Comparison of ENCODE assay signal across 8 cellular contexts in genomic region chr4:99946346-99947189, GRCh38. TPM values are rescaled to one million over a fixed set of nuclear protein-coding genes. Genes with fewer than 3 reads are reported as not detected.
DNase-seq lines count a peak whose midpoint lies in the region; ATAC-seq and TF ChIP-seq lines count a peak whose summit lies in the region.

Gene DNAJB14, minus strand, starts transcription at chr4:99946618. Its CDS starts 47 bp downstream, at chr4:99946571.

- H3K9ac ChIP-seq in OCI-LY3 (ENCODE audit: low read length) (peak within 1 kb of the TSS; percentile 93), mucosa of rectum (ENCODE audit: low read depth in 1 of 2, low read length in 2 of 2) (peak within 1 kb of the TSS; percentile 80 to 96)

- H3K27me3 Mint-ChIP-seq in CD4-positive, CD25-positive, alpha-beta regulatory T cell: peaks cover 5% of the 10 kb centered on the region

- peaks cover 21% of the 10 kb centered on the region for H3K36me3 Mint-ChIP-seq in CD4-positive, CD25-positive, alpha-beta regulatory T cell

- H3K4me1 Mint-ChIP-seq in CD4-positive, CD25-positive, alpha-beta regulatory T cell: peaks cover 16 to 56% (median 42%) of the 10 kb centered on the region in 4 donors

- DNase-seq in CD4-positive, CD25-positive, alpha-beta regulatory T cell: peak; percentile 77 to 90 (median 84)
- DNase-seq in activated T-cell treated with anti-CD3 and anti-CD28 coated beads for 24 hours (ENCODE audit: low read depth) (peak; percentile 74), epithelial cell of proximal tubule (ENCODE audit: low read depth) (no peak)
- DNase-seq in stimulated activated CD8-positive, alpha-beta memory T cell treated with anti-CD3 and anti-CD28 coated beads, Interleukin-4, amount 100 ng/mL, for 48 hours: peak; percentile 84

- H3K79me2 ChIP-seq in OCI-LY3 (ENCODE audit: low read length): peaks cover 84% of the 10 kb centered on the region

- TF ChIP-seq CTCF in OCI-LY3 (IDR thresholded peaks at IDR 0.05; ENCODE audit: low read depth, low read length): no peak
- TF ChIP-seq CTCF in epithelial cell of proximal tubule (conservative IDR thresholded peaks at IDR 0.05; ENCODE audit: low read depth, low read length): no peak

- peak within 1 kb of the TSS in 3 of 4 donors; percentile 97 to 99 (median 98) for H3K4me3 Mint-ChIP-seq in CD4-positive, CD25-positive, alpha-beta regulatory T cell

- peak; percentile 52 to 59 for ATAC-seq in CD4-positive, CD25-positive, alpha-beta regulatory T cell (ENCODE audit: low read depth in 2 of 2)
- ATAC-seq in GM19351 (IDR thresholded peaks at IDR 0.05; ENCODE audit: unreplicated experiment) (peak; percentile 42), HG03520 (IDR thresholded peaks at IDR 0.05; ENCODE audit: unreplicated experiment) (peak; percentile 30)

- H3K27ac Mint-ChIP-seq in CD4-positive, CD25-positive, alpha-beta regulatory T cell: peak within 1 kb of the TSS; percentile 96 to 99 (median 99)

- H3K9me3 ChIP-seq in CD4-positive, CD25-positive, alpha-beta regulatory T cell (ENCODE audit: control insufficient read depth in 2 of 2, low read length in 2 of 2): no peaks in the 10 kb centered on the region
- H3K9me3 ChIP-seq in OCI-LY3 (ENCODE audit: insufficient read depth, low read length) (no peaks in the 10 kb centered on the region), mucosa of rectum (ENCODE audit: control insufficient read depth in 2 of 2, low read length in 2 of 2) (no peaks in the 10 kb centered on the region)

- peak within 1 kb of the TSS; percentile 93 for H3K27ac ChIP-seq in CD4-positive, CD25-positive, alpha-beta regulatory T cell (ENCODE audit: insufficient read depth, low read length, poor library complexity, severe bottlenecking)
- peak within 1 kb of the TSS; percentile 82 for H3K27ac ChIP-seq in OCI-LY3 (ENCODE audit: low read length)
- H3K27ac ChIP-seq in mucosa of rectum (ENCODE audit: low read depth in 2 of 2, low read length in 2 of 2): peak within 1 kb of the TSS; percentile 98 to 99

- peak within 1 kb of the TSS; percentile 65 for H2AFZ ChIP-seq in OCI-LY3 (ENCODE audit: low read depth, low read length)

- peaks cover 63% of the 10 kb centered on the region for H3K4me1 ChIP-seq in CD4-positive, CD25-positive, alpha-beta regulatory T cell (ENCODE audit: control insufficient read depth, insufficient read depth, low read length, poor library complexity, severe bottlenecking)
- H3K4me1 ChIP-seq in OCI-LY3 (ENCODE audit: low read length) (peaks cover 38% of the 10 kb centered on the region), mucosa of rectum (ENCODE audit: control insufficient read depth in 2 of 2, insufficient read depth in 2 of 2, low read length in 2 of 2) (peaks cover 15 to 25% of the 10 kb centered on the region in 2 donors)

- H3K36me3 ChIP-seq in CD4-positive, CD25-positive, alpha-beta regulatory T cell (ENCODE audit: control insufficient read depth, insufficient read depth, low read length): no peaks in the 10 kb centered on the region
- peaks cover 35% of the 10 kb centered on the region for H3K36me3 ChIP-seq in OCI-LY3 (replicated peaks; ENCODE audit: low read depth, low read length)
- H3K36me3 ChIP-seq in mucosa of rectum (ENCODE audit: control insufficient read depth in 2 of 2, insufficient read depth in 2 of 2, low read length in 2 of 2): no peaks in the 10 kb centered on the region

- H3K9me3 Mint-ChIP-seq in CD4-positive, CD25-positive, alpha-beta regulatory T cell: no peaks in the 10 kb centered on the region

- peak within 1 kb of the TSS; percentile 96 for H3K4me3 ChIP-seq in CD4-positive, CD25-positive, alpha-beta regulatory T cell (ENCODE audit: low read depth, low read length)
- H3K4me3 ChIP-seq in OCI-LY3 (ENCODE audit: low read length) (peak within 1 kb of the TSS; percentile 93), epithelial cell of proximal tubule (ENCODE audit: low read depth, low read length) (peak within 1 kb of the TSS; percentile 83), mucosa of rectum (ENCODE audit: low read length in 2 of 2) (peak within 1 kb of the TSS; percentile 90)

- peaks cover 17% of the 10 kb centered on the region for H4K20me1 ChIP-seq in OCI-LY3 (ENCODE audit: insufficient read depth, low read length)

- no peaks in the 10 kb centered on the region for H3K27me3 ChIP-seq in CD4-positive, CD25-positive, alpha-beta regulatory T cell (ENCODE audit: control insufficient read depth, insufficient read depth, low read length)
- no peaks in the 10 kb centered on the region for H3K27me3 ChIP-seq in OCI-LY3 (ENCODE audit: low read depth, low read length)
- H3K27me3 ChIP-seq in mucosa of rectum (ENCODE audit: control insufficient read depth in 2 of 2, insufficient read depth in 2 of 2, low read length in 2 of 2): no peaks in the 10 kb centered on the region

- H3K4me2 ChIP-seq in OCI-LY3 (ENCODE audit: low read length): peak within 1 kb of the TSS; percentile 98

RNA-seq across cellular contexts. Expression of gene DNAJB14, which starts in this region (rescaled TPM):
- total RNA-seq in CD4-positive, CD25-positive, alpha-beta regulatory T cell: 66.1 TPM
- polyA plus RNA-seq in CD4-positive, CD25-positive, alpha-beta regulatory T cell: 10 to 100 TPM; 50.3 to 58.4 (median 53.0) TPM
- total RNA-seq in epithelial cell of proximal tubule: 14.5 and 15.1 TPM in 2 replicates
